8 cellular contexts compared by ENCODE assay signal in the genomic region with DNA sequence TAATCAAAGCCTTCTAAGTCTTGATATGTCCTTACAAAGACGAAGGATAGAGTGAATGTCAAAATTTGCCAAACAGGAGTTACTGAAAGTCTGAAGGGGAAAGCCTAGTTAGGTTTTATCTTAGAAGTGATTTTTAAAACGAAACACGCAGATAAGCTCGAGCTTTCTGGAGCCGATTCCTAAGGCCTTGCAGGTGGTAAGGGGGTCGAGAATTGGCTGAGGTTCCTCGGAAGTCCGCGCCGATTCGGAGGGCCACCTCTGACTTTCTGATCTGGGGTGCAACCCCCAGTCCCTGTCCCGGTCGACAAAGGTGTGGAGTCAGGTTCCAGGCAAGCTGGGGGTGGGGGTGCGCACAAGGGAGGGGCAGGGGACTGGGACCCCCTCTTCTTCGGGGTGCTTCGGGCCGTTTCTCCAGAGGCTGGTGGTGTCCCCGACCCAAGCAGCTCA. TPM values are rescaled to one million over a fixed set of nuclear protein-coding genes. Genes with fewer than 3 reads are reported as not detected.
A peak's percentile ranks its signal among the peaks of the same experiment; 100 is the strongest.
DNase-seq lines count a peak whose midpoint lies in the region; ATAC-seq, FAIRE-seq and TF ChIP-seq lines count a peak whose summit lies in the region.

No MANE protein-coding gene starts in this region.

- DNase-seq in heart left ventricle (peak in 1 of 5 donors; percentile 12), cardiac septum (ENCODE audit: low spot score) (no peak), D721Med (ENCODE audit: insufficient read length, low spot score) (no peak)
- DNase-seq in NK-92 treated with Interleukin-12 subunit alpha and Interleukin-12 subunit beta, amount 100 ng/mL, for 24 hours (lab: John Stamatoyannopoulos, UW): no peak

- no peak for TF ChIP-seq CTCF in heart left ventricle (IDR thresholded peaks at IDR 0.05)
- no peak for TF ChIP-seq CTCF in D721Med (IDR thresholded peaks at IDR 0.05; ENCODE audit: insufficient read depth, missing control alignments)

- ATAC-seq in heart left ventricle: no peak

- WGBS in heart left ventricle, 4 donors: 0 to 3% (median 1%) methylated on average over 5 to 18 of the region's 18 CpGs

- peaks cover 9 to 42% (median 31%) of the 10 kb centered on the region in 12 donors for H3K4me1 ChIP-seq in heart left ventricle
- peaks cover 38% of the 10 kb centered on the region for H3K4me1 ChIP-seq in HUES6 (ENCODE audit: control insufficient read depth, insufficient read depth, low read length)
- peaks cover 0 to 42% (median 39%) of the 10 kb centered on the region in 5 donors for H3K4me1 ChIP-seq in subcutaneous abdominal adipose tissue (ENCODE audit: control insufficient read depth in 5 of 5, insufficient read depth in 5 of 5, low read length in 5 of 5)

- H3K9ac ChIP-seq in HUES6 (ENCODE audit: low read length) (peak overlapping the region; percentile 97), subcutaneous abdominal adipose tissue (ENCODE audit: low read length in 5 of 5) (peak overlapping the region; percentile 48 to 98 (median 83))

- intact Hi-C loops in heart left ventricle (cut with DNase I): loop anchor here in 5 of 10 donors (2.0 to 10.0 kb wide), 8 partner anchors 121 to 394 kb away; a partner anchor contains a TSS
- intact Hi-C loops in cardiac septum (cut with DNase I): loop anchor here (2.0 to 5.0 kb wide), 3 partner anchors 187 to 394 kb away; a partner anchor contains a TSS

- H3K27me3 ChIP-seq in heart left ventricle (no peaks in the 10 kb centered on the region), HUES6 (ENCODE audit: control insufficient read depth, insufficient read depth, low read length) (no peaks in the 10 kb centered on the region), layer of hippocampus (ENCODE audit: control insufficient read depth, insufficient read depth, low read length) (no peaks in the 10 kb centered on the region), subcutaneous abdominal adipose tissue (ENCODE audit: control insufficient read depth in 5 of 5, insufficient read depth in 4 of 5, low read length in 5 of 5) (no peaks in the 10 kb centered on the region)

- H3K36me3 ChIP-seq in heart left ventricle (no peaks in the 10 kb centered on the region), HUES6 (ENCODE audit: control insufficient read depth, insufficient read depth, low read length) (no peaks in the 10 kb centered on the region), subcutaneous abdominal adipose tissue (ENCODE audit: control insufficient read depth in 5 of 5, insufficient read depth in 5 of 5, low read length in 5 of 5) (no peaks in the 10 kb centered on the region)

- H3K9me3 ChIP-seq in heart left ventricle: no peaks in the 10 kb centered on the region
- no peaks in the 10 kb centered on the region for H3K9me3 ChIP-seq in HUES6 (ENCODE audit: control insufficient read depth, insufficient read depth, low read depth, low read length)
- H3K9me3 ChIP-seq in subcutaneous abdominal adipose tissue (ENCODE audit: control insufficient read depth in 5 of 5, low read length in 5 of 5): no peaks in the 10 kb centered on the region

- peak overlapping the region; percentile 76 to 98 (median 87) for H3K4me3 ChIP-seq in heart left ventricle
- peak overlapping the region; percentile 69 for H3K4me3 ChIP-seq in HUES6 (ENCODE audit: low read depth, low read length)
- peak overlapping the region; percentile 76 to 85 (median 83) for H3K4me3 ChIP-seq in subcutaneous abdominal adipose tissue (ENCODE audit: low read depth in 1 of 5, low read length in 5 of 5)

- TF ChIP-seq POLR2A in heart left ventricle (IDR thresholded peaks at IDR 0.05): no peak

- H3K27ac ChIP-seq in heart left ventricle (peak overlapping the region; percentile 92 to 99 (median 97)), HUES6 (ENCODE audit: low read depth, low read length) (peak overlapping the region; percentile 96), angular gyrus (ENCODE audit: low read depth, low read length) (peak overlapping the region; percentile 74), layer of hippocampus (ENCODE audit: low read depth, low read length) (peak overlapping the region; percentile 82), subcutaneous abdominal adipose tissue (ENCODE audit: low read depth, low read length) (peak overlapping the region; percentile 93)

- no peak for FAIRE-seq in D721Med (lab: Jason Lieb, UNC)

RNA-seq across cellular contexts. Expression of a gene that starts 0.7 kb away (rescaled TPM):
- total RNA-seq in heart left ventricle (10 to 100 TPM; 39.8 to 58.3 (median 43.6) TPM), cardiac septum (42.3 TPM)
- polyA plus RNA-seq in heart left ventricle: 10 to 100 TPM; 17.5 to 45.6 TPM
